In the genomic region with DNA sequence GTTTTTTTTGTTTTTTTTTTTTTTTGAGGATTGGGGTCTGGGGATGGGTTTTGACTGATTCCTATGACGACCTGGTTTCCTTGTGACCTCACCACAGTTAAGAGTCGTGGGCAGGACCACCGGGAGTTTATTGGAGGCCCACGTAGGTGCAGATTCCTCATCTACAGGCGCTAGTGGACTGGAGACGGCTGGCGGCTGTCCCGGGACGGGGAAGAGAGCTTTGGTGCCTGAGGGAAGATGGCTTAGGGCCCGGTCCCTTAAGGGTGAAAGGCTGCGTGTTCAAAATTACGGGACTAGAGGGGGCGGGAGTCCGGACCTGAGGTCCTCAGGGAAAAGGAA, we compare ENCODE assay signal across 8 cellular contexts. TPM values are rescaled to one million over a fixed set of nuclear protein-coding genes. Genes with fewer than 3 reads are reported as not detected.
DNase-seq lines count a peak whose midpoint lies in the region; ATAC-seq and TF ChIP-seq lines count a peak whose summit lies in the region.

No MANE protein-coding gene starts in this region.

- in situ Hi-C loops in G401 (cut with HindIII; ENCODE audit: low sequenced_read_pairs): no loop called here

- no peaks in the 10 kb centered on the region for H3K27me3 ChIP-seq in SJSA1 (replicated peaks)

- H3K4me1 ChIP-seq in SJSA1 (replicated peaks): peaks cover 15% of the 10 kb centered on the region

- TF ChIP-seq CTCF in retinal pigment epithelial cell (conservative IDR thresholded peaks at IDR 0.05; ENCODE audit: low read depth, low read length): no peak

- peaks cover 16% of the 10 kb centered on the region for H3K36me3 ChIP-seq in SJSA1

- H3K4me3 ChIP-seq in SJSA1: peak overlapping the region; percentile 65
- peak overlapping the region; percentile 88 for H3K4me3 ChIP-seq in retinal pigment epithelial cell (ENCODE audit: low read length)

- ATAC-seq in Right ventricle myocardium superior (ENCODE audit: poor library complexity) (peak; percentile 3), GM18861 (IDR thresholded peaks at IDR 0.05; ENCODE audit: unreplicated experiment) (no peak), GM19324 (IDR thresholded peaks at IDR 0.05; ENCODE audit: low FRiP score, unreplicated experiment) (no peak)

- DNase-seq in G401 (ENCODE audit: low spot score) (peak; percentile 16), SJSA1 (ENCODE audit: low read depth in 1 of 2, low spot score in 2 of 2) (no peak), Right ventricle myocardium superior (peak; percentile 69), retinal pigment epithelial cell (ENCODE audit: low read depth) (no peak), activated gamma-delta T cell (lab: John Stamatoyannopoulos, UW) (no peak), amygdala (lab: John Stamatoyannopoulos, UW) (no peak)

- H3K27ac ChIP-seq in SJSA1: peak overlapping the region; percentile 3; the same call in 1 of the 2 replicates

- intact Hi-C loops in Right ventricle myocardium superior (cut with DNase I): no loop called here

- no peaks in the 10 kb centered on the region for H3K9me3 ChIP-seq in SJSA1 (replicated peaks)

RNA-seq across cellular contexts. Expression of gene TEAD2, which starts 0.7 kb away (rescaled TPM):
- total RNA-seq in G401 (2014; rRNA removed; shearing (Covaris generic)): 30.2 and 33.2 TPM in 2 replicates
- total RNA-seq in SJSA1 (2014; rRNA removed; shearing (Covaris generic)): 27.7 and 33.7 TPM in 2 replicates
- total RNA-seq in Right ventricle myocardium superior: 57.9 TPM

RNA-seq across cellular contexts. Expression of gene DKKL1, which starts 0.8 kb away (rescaled TPM):
- 6.2 and 7.3 TPM in 2 replicates for total RNA-seq in G401 (2014; rRNA removed; shearing (Covaris generic))
- 0.13 and 0.75 TPM in 2 replicates for total RNA-seq in SJSA1 (2014; rRNA removed; shearing (Covaris generic))
- total RNA-seq in Right ventricle myocardium superior: not detected

RNA-seq across cellular contexts. Expression of gene KASH5, which starts 25.2 kb away (rescaled TPM):
- not detected in 2 replicates for total RNA-seq in G401 (2014; rRNA removed; shearing (Covaris generic))
- total RNA-seq in SJSA1 (2014; rRNA removed; shearing (Covaris generic)): not detected in 2 replicates
- total RNA-seq in Right ventricle myocardium superior: not detected

RNA-seq across cellular contexts. Expression of gene CD37, which starts 27.7 kb away (rescaled TPM):
- total RNA-seq in G401 (2014; rRNA removed; shearing (Covaris generic)): not detected in 2 replicates
- total RNA-seq in SJSA1 (2014; rRNA removed; shearing (Covaris generic)): not detected in 2 replicates
- total RNA-seq in Right ventricle myocardium superior: 4.0 TPM

RNA-seq across cellular contexts. Expression of gene SLC6A16, which starts 37.9 kb away (rescaled TPM):
- total RNA-seq in G401 (2014; rRNA removed; shearing (Covaris generic)): 6.6 TPM in 1 of 2 replicates, not detected in the other
- total RNA-seq in SJSA1 (2014; rRNA removed; shearing (Covaris generic)): not detected in 2 replicates
- 1.5 TPM for total RNA-seq in Right ventricle myocardium superior

Comparison
In these comparisons a context has a peak if more than half of its experiments do, and no peak if none do; other contexts are left out.
1. DNase-seq: peak in G401 (single experiment) and Right ventricle myocardium superior (single experiment); none in SJSA1 (0 of 2), retinal pigment epithelial cell (single experiment), activated gamma-delta T cell (single experiment) and amygdala (0 of 56).